In genomic region chr1:60436148-60436547, GRCh38 we compare ENCODE assay signal across 27 cellular contexts.
"Had no signal": no experiment of that assay in that cellular context is flagged by ENCODE, and none has a peak within 500 bp of the region (broad histone marks: within the 10 kb centered on the region; RNA-seq: fewer than 3 reads in every experiment).

No MANE protein-coding gene starts in this region.

- H3K4me3 ChIP-seq: coronary artery, esophagus muscularis mucosa, lung, mucosa of descending colon, right atrium auricular region, smooth muscle cell, stomach, testis, tibial artery had no signal

- H3K4me2 ChIP-seq: smooth muscle cell had no signal

- H3K27me3 Mint-ChIP-seq: memory B cell; natural killer cell treated with Interleukin-12 subunit alpha and Interleukin-12 subunit beta and Interleukin-15 and Interleukin-18, amount 100 ng/mL, for 72 hours; type B pancreatic cell had no signal

- H3K4me1 Mint-ChIP-seq: memory B cell, mesothelial cell of epicardium, naive B cell had no signal

- H3K27ac Mint-ChIP-seq: memory B cell; mesothelial cell of epicardium; naive B cell; natural killer cell treated with Interleukin-12 subunit alpha and Interleukin-12 subunit beta and Interleukin-15 and Interleukin-18, amount 100 ng/mL, for 72 hours; type B pancreatic cell had no signal

- H3K4me3 Mint-ChIP-seq: memory B cell; mesothelial cell of epicardium; naive B cell; natural killer cell treated with Interleukin-12 subunit alpha and Interleukin-12 subunit beta and Interleukin-15 and Interleukin-18, amount 100 ng/mL, for 72 hours; neural crest cell; type B pancreatic cell had no signal

- H3K9me3 ChIP-seq: esophagus muscularis mucosa, mucosa of descending colon, right atrium auricular region, testis, tibial artery had no signal

- DNase-seq: effector CD4-positive, alpha-beta T cell; foreskin keratinocyte; hypothalamus; kidney; mucosa of descending colon; naive B cell; nucleus accumbens; stimulated activated CD4-positive, alpha-beta T cell treated with anti-CD3 and anti-CD28 coated beads, Interleukin-12 subunit alpha, Interleukin-12 subunit beta, amount 100 ng/mL, for 4 hours; stimulated activated CD4-positive, alpha-beta T cell treated with anti-CD3 and anti-CD28 coated beads, Interleukin-1b, Interleukin-23, amount 100 ng/mL, for 48 hours; stimulated activated CD4-positive, alpha-beta T cell treated with anti-CD3 and anti-CD28 coated beads, Interleukin-4, amount 100 ng/mL, for 1 hour; stimulated activated CD8-positive, alpha-beta memory T cell treated with anti-CD3 and anti-CD28 coated beads, Interleukin-4, amount 100 ng/mL, for 48 hours; stimulated activated naive CD4-positive, alpha-beta T cell; stomach; testis; tibial artery had no signal

- H3K36me3 Mint-ChIP-seq: memory B cell, mesothelial cell of epicardium, naive B cell, type B pancreatic cell had no signal

- H3K36me3 ChIP-seq: esophagus muscularis mucosa, right atrium auricular region, stomach, tibial artery had no signal

- H3K4me1 ChIP-seq: esophagus muscularis mucosa, foreskin keratinocyte, right atrium auricular region, stomach, testis had no signal

- H3K27me3 ChIP-seq: esophagus muscularis mucosa, foreskin keratinocyte, right atrium auricular region, stomach, testis, tibial artery had no signal

- ATAC-seq: foreskin keratinocyte; left lobe of liver; mucosa of descending colon; natural killer cell treated with Interleukin-12 subunit alpha and Interleukin-12 subunit beta and Interleukin-15 and Interleukin-18, amount 100 ng/mL, for 72 hours; sciatic nerve had no signal

- H3K27ac ChIP-seq: coronary artery, esophagus muscularis mucosa, foreskin keratinocyte, right atrium auricular region, stomach, testis, tibial artery had no signal
